In the genomic region with DNA sequence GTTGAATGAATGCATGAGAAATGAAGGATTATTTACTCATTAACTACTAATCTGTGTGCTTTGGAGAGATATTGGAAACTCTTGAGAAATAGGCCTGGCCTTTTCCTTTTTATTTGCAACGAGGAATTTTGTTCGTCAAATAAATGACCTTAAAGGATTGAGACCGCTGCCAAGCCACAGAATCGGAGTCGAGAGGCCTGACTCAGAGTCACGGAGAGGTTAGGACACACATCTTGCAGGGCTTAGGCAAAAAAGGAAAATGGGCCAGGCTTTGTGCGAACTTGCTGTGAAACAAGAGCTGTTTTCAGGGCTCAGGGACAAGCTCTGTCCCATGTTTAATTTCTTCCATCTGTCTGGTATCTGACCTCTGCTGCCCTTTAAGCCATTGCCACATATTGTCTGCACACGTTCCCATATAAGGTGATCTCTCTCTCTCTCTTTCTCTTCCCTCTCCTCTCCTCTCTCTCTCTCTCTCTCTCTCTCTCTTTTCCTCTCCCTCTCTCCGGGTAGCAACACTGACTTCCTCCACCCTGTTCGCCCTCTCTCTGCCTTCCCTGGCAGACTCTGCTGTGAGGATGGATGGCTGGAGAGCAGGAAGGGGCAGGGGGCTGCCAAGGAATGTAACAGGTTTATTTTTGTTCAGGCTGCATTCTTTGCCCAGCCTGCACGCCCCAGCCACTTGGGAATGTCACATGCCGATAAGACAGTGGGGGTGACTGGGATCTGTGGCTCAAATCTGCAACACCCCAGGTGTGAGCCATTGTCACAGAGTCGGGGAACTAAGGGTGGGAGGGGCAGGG, we compare ENCODE assay signal across 10 cellular contexts. TPM values are rescaled to one million over a fixed set of nuclear protein-coding genes. Genes with fewer than 3 reads are reported as not detected.
A peak's percentile ranks its signal among the peaks of the same experiment; 100 is the strongest.
DNase-seq lines count a peak whose midpoint lies in the region; ATAC-seq, FAIRE-seq and TF ChIP-seq lines count a peak whose summit lies in the region.
"Had no signal": no experiment of that assay in that cellular context is flagged by ENCODE, and none has a peak within 500 bp of the region (broad histone marks: within the 10 kb centered on the region; RNA-seq: fewer than 3 reads in every experiment).

No MANE protein-coding gene starts in this region.

- H3K36me3 ChIP-seq in esophagus muscularis mucosa: no peaks in the 10 kb centered on the region

- intact Hi-C loops in esophagus muscularis mucosa (cut with DNase I): no loop called here

- no peak for FAIRE-seq in GM12891 (lab: Jason Lieb, UNC)

- no peaks in the 10 kb centered on the region for H3K27me3 ChIP-seq in esophagus muscularis mucosa

- no peaks in the 10 kb centered on the region for H3K9me3 ChIP-seq in esophagus muscularis mucosa

- DNase-seq in AG09309 (ENCODE audit: low read depth) (peak; percentile 100), NOMO-1 treated with dmso at 0.1 percent for 144 hours (lab: John Stamatoyannopoulos, UW; ENCODE audit: unreplicated experiment) (peak; percentile 42), esophagus muscularis mucosa (ENCODE audit: extremely low spot score) (peak; percentile 96), myocyte (ENCODE audit: low read depth) (peak; percentile 94), GM12891 (ENCODE audit: insufficient read length, low spot score) (no peak), D341Med (ENCODE audit: low spot score) (no peak)
- DNase-seq: DND-41, NCI-H446 treated with DMSO at 0.1 percent for 48 hours had no signal

- peak; percentile 53 for TF ChIP-seq EP300 in esophagus muscularis mucosa (IDR thresholded peaks at IDR 0.05)

- WGBS in esophagus muscularis mucosa: 15% methylated on average over 13 of the region's 13 CpGs

- H3K4me1 ChIP-seq in esophagus muscularis mucosa: peaks cover 27 to 71% (median 67%) of the 10 kb centered on the region in 4 donors

- TF ChIP-seq CTCF in AG09309 (IDR thresholded peaks at IDR 0.05; ENCODE audit: control insufficient read depth, insufficient read depth, low read depth, low read length, missing control alignments): no peak
- TF ChIP-seq CTCF in esophagus muscularis mucosa (IDR thresholded peaks at IDR 0.05): peak in 2 of 3 experiments; percentile 8 to 17

- no peak for ATAC-seq in GM18870 (IDR thresholded peaks at IDR 0.05; ENCODE audit: unreplicated experiment)
- ATAC-seq in HG03045 (IDR thresholded peaks at IDR 0.05; ENCODE audit: unreplicated experiment): no peak

- peak overlapping the region; percentile 82 to 90 (median 88) for H3K27ac ChIP-seq in esophagus muscularis mucosa (replicated peaks in 1 of 4)

- peak overlapping the region; percentile 15 for H3K4me3 ChIP-seq in AG09309 (ENCODE audit: control insufficient read depth, low read depth, low read length)
- H3K4me3 ChIP-seq in esophagus muscularis mucosa: peak overlapping the region; percentile 18 to 29 (median 26)

- TF ChIP-seq POLR2A in esophagus muscularis mucosa (IDR thresholded peaks at IDR 0.05; ENCODE audit: low read depth): peak; percentile 28
- TF ChIP-seq POLR2A in GM12891 (IDR thresholded peaks at IDR 0.05; ENCODE audit: low read depth, low read length): no peak

TF ChIP-seq in GM12891, 5 proteins besides CTCF, POLR2A, EP300 and RAD21:
- TF ChIP-seq TAF1 (IDR thresholded peaks at IDR 0.05; ENCODE audit: low read depth, low read length) (no peak), POU2F2 (IDR thresholded peaks at IDR 0.05; ENCODE audit: low read depth, low read length) (no peak), SPI1 (IDR thresholded peaks at IDR 0.05; ENCODE audit: low read depth, low read length) (no peak), POLR2AphosphoS5 (IDR thresholded peaks at IDR 0.05; ENCODE audit: low read depth, low read length) (no peak), PAX5 (IDR thresholded peaks at IDR 0.05; ENCODE audit: insufficient read depth, low read length, severe bottlenecking) (no peak)

RNA-seq across cellular contexts. Expression of a gene that starts 14.9 kb away (rescaled TPM):
- 10 to 100 TPM; 15.1 to 27.4 (median 15.9) TPM for total RNA-seq in esophagus muscularis mucosa
- total RNA-seq in myocyte: 11.5 and 17.7 TPM in 2 replicates
- polyA plus RNA-seq in myocyte (2012): 5.5 TPM
- 5.7 TPM for polyA plus RNA-seq in GM12891 (2012; ENCODE audit: low read depth, missing spikeins)

Comparison
In these comparisons a context has a peak if more than half of its experiments do, and no peak if none do; other contexts are left out.
1. DNase-seq: peak in AG09309 (single experiment), NOMO-1 treated with dmso at 0.1 percent for 144 hours (single experiment), esophagus muscularis mucosa (single experiment) and myocyte (single experiment); none in GM12891 (single experiment) and D341Med (single experiment).